6 cellular contexts compared by ENCODE assay signal in genomic region chr9:136438548-136438908, GRCh38. TPM values are rescaled to one million over a fixed set of nuclear protein-coding genes. Genes with fewer than 3 reads are reported as not detected.
DNase-seq lines count a peak whose midpoint lies in the region; ATAC-seq and TF ChIP-seq lines count a peak whose summit lies in the region.

No MANE protein-coding gene starts in this region.

- H3K4me1 ChIP-seq in thymus (ENCODE audit: control insufficient read depth, insufficient read depth, low read length): peaks cover 17% of the 10 kb centered on the region

- H3K36me3 ChIP-seq in thymus (ENCODE audit: control insufficient read depth, insufficient read depth): peaks cover 41% of the 10 kb centered on the region

- no peaks in the 10 kb centered on the region for H3K9me3 ChIP-seq in thymus (ENCODE audit: control insufficient read depth)

- peak; percentile 7 for ATAC-seq in GM19025 (IDR thresholded peaks at IDR 0.05; ENCODE audit: low read depth, unreplicated experiment)

- H3K27me3 ChIP-seq in thymus (ENCODE audit: control insufficient read depth, insufficient read depth): no peaks in the 10 kb centered on the region

- no peak for TF ChIP-seq POLR2A in NB4 (IDR thresholded peaks at IDR 0.05; ENCODE audit: extremely low read depth, insufficient read length)

- peak; percentile 55 for DNase-seq in NB4 (ENCODE audit: low read depth)
- peak; percentile 27 for DNase-seq in glomerular visceral epithelial cell (ENCODE audit: extremely low spot score)
- no peak for DNase-seq in NCI-H1694 treated with DMSO at 0.1 percent for 48 hours (lab: John Stamatoyannopoulos, UW)
- no peak for DNase-seq in DMS114 treated with DMSO at 0.1 percent for 48 hours (lab: John Stamatoyannopoulos, UW; ENCODE audit: unreplicated experiment)

- no peak overlapping the region for H3K27ac ChIP-seq in thymus (ENCODE audit: low read depth)

- WGBS in thymus: 6% methylated on average over 36 of the region's 36 CpGs

- H3K4me3 ChIP-seq in NB4 (ENCODE audit: low read depth, low read length) (peak overlapping the region; percentile 56), thymus (ENCODE audit: low read length) (peak overlapping the region; percentile 91)

- TF ChIP-seq CTCF in NB4 (IDR thresholded peaks at IDR 0.05; ENCODE audit: low read depth, low read length): no peak

RNA-seq across cellular contexts. Expression of gene INPP5E, which starts 1.1 kb away (rescaled TPM):
- polyA plus RNA-seq in thymus: 17.5 TPM

RNA-seq across cellular contexts. Expression of gene PMPCA, which starts 28.1 kb away (rescaled TPM):
- polyA plus RNA-seq in thymus: 52.3 TPM

RNA-seq across cellular contexts. Expression of gene ENTR1, which starts 28.1 kb away (rescaled TPM):
- polyA plus RNA-seq in thymus: 60.3 TPM

RNA-seq across cellular contexts. Expression of gene SNAPC4, which starts 38.6 kb away (rescaled TPM):
- 11.3 TPM for polyA plus RNA-seq in thymus

RNA-seq across cellular contexts. Expression of gene SEC16A, which starts 44.3 kb away (rescaled TPM):
- polyA plus RNA-seq in thymus: 89.7 TPM

Comparison
In these comparisons a context has a peak if more than half of its experiments do, and no peak if none do; other contexts are left out.
1. DNase-seq: peak in NB4 (single experiment) and glomerular visceral epithelial cell (single experiment); none in NCI-H1694 treated with DMSO at 0.1 percent for 48 hours (single experiment) and DMS114 treated with DMSO at 0.1 percent for 48 hours (single experiment).